28 cellular contexts compared by ENCODE assay signal in the genomic region with DNA sequence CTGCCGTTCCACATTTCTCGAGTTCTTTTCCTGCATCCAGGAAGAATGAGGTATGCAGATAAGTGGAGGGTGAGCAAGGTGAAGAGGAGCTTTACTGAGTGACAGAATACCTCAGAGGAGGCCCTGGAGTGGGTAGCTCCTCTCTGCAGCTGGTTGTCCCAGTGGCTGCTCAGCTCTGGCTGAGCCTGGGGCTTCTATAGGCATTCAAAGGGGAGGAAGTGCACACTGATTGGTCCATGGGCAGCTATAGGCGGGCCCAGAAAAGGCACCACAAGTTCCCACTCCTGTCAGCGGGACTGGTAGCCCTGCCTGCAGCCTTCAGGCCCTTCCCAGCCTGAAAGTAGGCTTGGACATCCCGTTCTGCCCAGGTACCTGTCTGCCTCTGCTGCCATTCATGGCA.
A peak's percentile ranks its signal among the peaks of the same experiment; 100 is the strongest.
DNase-seq lines count a peak whose midpoint lies in the region; ATAC-seq, FAIRE-seq and TF ChIP-seq lines count a peak whose summit lies in the region.
"Had no signal": no experiment of that assay in that cellular context is flagged by ENCODE, and none has a peak within 500 bp of the region (broad histone marks: within the 10 kb centered on the region; RNA-seq: fewer than 3 reads in every experiment).

No MANE protein-coding gene starts in this region.

- intact Hi-C loops in HepG2 (cut with micrococcal nuclease; ENCODE audit: unreplicated experiment) (no loop called here), right lobe of liver (cut with DNase I) (no loop called here), upper lobe of right lung (cut with DNase I) (no loop called here)

- no peaks in the 10 kb centered on the region for H3K27me3 ChIP-seq in HepG2 (ENCODE audit: control insufficient read depth in 1 of 2, insufficient read depth in 2 of 2, low read length in 2 of 2)
- H3K27me3 ChIP-seq in right lobe of liver: no peaks in the 10 kb centered on the region
- peaks cover 18% of the 10 kb centered on the region for H3K27me3 ChIP-seq in RWPE2 (ENCODE audit: insufficient read depth, poor library complexity, severe bottlenecking)
- H3K27me3 ChIP-seq in upper lobe of right lung: no peaks in the 10 kb centered on the region

- TF ChIP-seq CTCF in HepG2 (CRISPR knock-in tag; IDR thresholded peaks at IDR 0.05): no peak
- no peak for TF ChIP-seq CTCF in right lobe of liver (IDR thresholded peaks at IDR 0.05)
- TF ChIP-seq CTCF in RWPE2 (IDR thresholded peaks at IDR 0.05; ENCODE audit: poor library complexity, severe bottlenecking): no peak
- TF ChIP-seq CTCF in upper lobe of right lung (IDR thresholded peaks at IDR 0.05): no peak

- no peak overlapping the region for H3K4me3 ChIP-seq in HepG2 (replicated peaks in 1 of 3; ENCODE audit: insufficient read depth in 1 of 3, low read depth in 2 of 3, low read length in 3 of 3)
- H3K4me3 ChIP-seq in right lobe of liver: no peak overlapping the region
- H3K4me3 ChIP-seq in RWPE2 (ENCODE audit: severe bottlenecking): no peak overlapping the region
- H3K4me3 ChIP-seq in upper lobe of right lung: no peak overlapping the region
- H3K4me3 ChIP-seq: GM23248, HAP-1, K562, SJSA1 had no signal

- in situ Hi-C loops in HepG2 (cut with HindIII; ENCODE audit: extremely low pct_ligation_motif_present, low pct_unique_long_range_greater_than_20kb): no loop called here
- in situ Hi-C loops in ACHN (cut with HindIII; ENCODE audit: low pct_ligation_motif_present, low pct_unique_long_range_greater_than_20kb, low sequenced_read_pairs): no loop called here

- H3K79me2 ChIP-seq in HepG2 (ENCODE audit: insufficient read depth, low read length): no peaks in the 10 kb centered on the region

- CTCF ChIA-PET in HepG2 (lab: Yijun Ruan, JAX; ENCODE audit: low intra/inter-chr PET ratio, low total read pairs): no interaction called here

- POLR2A ChIA-PET in HepG2 (lab: Yijun Ruan, JAX): no interaction called here

- DNase-seq in HepG2 (ENCODE audit: low spot score): no peak
- DNase-seq in right lobe of liver: no peak
- DNase-seq in RWPE2 (ENCODE audit: low spot score): peak; percentile 34
- no peak for DNase-seq in upper lobe of right lung
- DNase-seq in NCI-H146 (lab: John Stamatoyannopoulos, UW): no peak
- no peak for DNase-seq in ACHN
- no peak for DNase-seq in HUDEP-2 (lab: John Stamatoyannopoulos, UW; ENCODE audit: unreplicated experiment in 76 of 76)
- DNase-seq: 8988T; AML-193; C1 segment of cervical spinal cord; CD8-positive, alpha-beta T cell; DMS153; GDM1; GM23248; MM.1S; NCI-H1092 treated with DMSO at 0.1 percent for 48 hours; NCI-H1436 treated with DMSO at 0.1 percent for 48 hours; NCI-H2029; NCI-H2227 treated with DMSO at 0.1 percent for 48 hours; NCI-H510A treated with DMSO at 0.1 percent for 48 hours; NCI-H748 treated with DMSO at 0.1 percent for 48 hours; NK-92 treated with Interleukin-12 subunit alpha and Interleukin-12 subunit beta, amount 100 ng/mL, for 24 hours had no signal

- TF ChIP-seq POLR2A in HepG2 (IDR thresholded peaks at IDR 0.05; ENCODE audit: insufficient read depth in 1 of 2, low read depth in 2 of 2, low read length in 2 of 2) (no peak), right lobe of liver (IDR thresholded peaks at IDR 0.05) (no peak)

- H3K9ac ChIP-seq in HepG2 (ENCODE audit: insufficient read depth, low read depth, low read length): no peak overlapping the region
- H3K9ac ChIP-seq: GM23248 had no signal

- ATAC-seq in HepG2 (peak; percentile 31; the same call in 2 of the 3 replicates), right lobe of liver (no peak), HG02885 (IDR thresholded peaks at IDR 0.05; ENCODE audit: poor library complexity, unreplicated experiment) (peak; percentile 47), RWPE2 (ENCODE audit: low read depth) (peak; percentile 31; the same call in 2 of the 3 replicates), upper lobe of right lung (peak; percentile 23)
- ATAC-seq: CD8-positive, alpha-beta T cell; K562; Panc1; Right ventricle myocardium inferior had no signal

- TF ChIP-seq EP300 in HepG2 (IDR thresholded peaks at IDR 0.05; ENCODE audit: low read depth in 2 of 2, low read length in 2 of 2): no peak
- no peak for TF ChIP-seq EP300 in HepG2 (CRISPR knock-in tag; IDR thresholded peaks at IDR 0.05; ENCODE audit: borderline replicate concordance)

- H3K4me1 ChIP-seq in HepG2 (ENCODE audit: insufficient read depth, low read length): no peaks in the 10 kb centered on the region
- no peaks in the 10 kb centered on the region for H3K4me1 ChIP-seq in right lobe of liver
- H3K4me1 ChIP-seq in RWPE2 (ENCODE audit: insufficient read depth, poor library complexity, severe bottlenecking): no peaks in the 10 kb centered on the region
- H3K4me1 ChIP-seq in upper lobe of right lung: no peaks in the 10 kb centered on the region
- H3K4me1 ChIP-seq: HAP-1 had no signal

- H3K4me2 ChIP-seq in HepG2 (ENCODE audit: low read depth, low read length): no peak overlapping the region

- H3K9me3 ChIP-seq in HepG2 (ENCODE audit: low read length) (0 out of 2 replicates have a peak, but pooled peaks cover 10% of the 10 kb centered on the region), right lobe of liver (no peaks in the 10 kb centered on the region), RWPE2 (ENCODE audit: severe bottlenecking) (no peaks in the 10 kb centered on the region), upper lobe of right lung (no peaks in the 10 kb centered on the region)
- H3K9me3 ChIP-seq: SJSA1 had no signal

- no peaks in the 10 kb centered on the region for H4K20me1 ChIP-seq in HepG2 (ENCODE audit: insufficient read depth, low read length)

- WGBS in HepG2 (ENCODE audit: low lambda C conversion rate): 45% methylated on average over 3 of the region's 5 CpGs
- no CpG with 5 or more reads among the region's 5 CpGs for WGBS in right lobe of liver (ENCODE audit: insufficient coverage, low coverage, low lambda C conversion rate, missing lambda C conversion rate)

- no peak for FAIRE-seq in HepG2 (lab: Jason Lieb, UNC)
- FAIRE-seq: K562 had no signal

- 0 out of 5 replicates have a peak, but pooled peaks cover 0 to 3% of the 10 kb centered on the region in 2 experiments for H3K36me3 ChIP-seq in HepG2 (replicated peaks in 1 of 2; ENCODE audit: control insufficient read depth in 1 of 2, insufficient read depth in 2 of 2, low read length in 2 of 2)
- H3K36me3 ChIP-seq in right lobe of liver: no peaks in the 10 kb centered on the region
- H3K36me3 ChIP-seq in RWPE2 (ENCODE audit: low read depth): no peaks in the 10 kb centered on the region
- H3K36me3 ChIP-seq in upper lobe of right lung: no peaks in the 10 kb centered on the region
- H3K36me3 ChIP-seq: HAP-1, SJSA1 had no signal

- no peak for TF ChIP-seq RAD21 in HepG2 (CRISPR knock-in tag; IDR thresholded peaks at IDR 0.05)

- H2AFZ ChIP-seq in HepG2 (ENCODE audit: low read length): no peak overlapping the region
- H2AFZ ChIP-seq: GM23248 had no signal

- no peak overlapping the region for H3K27ac ChIP-seq in HepG2 (ENCODE audit: extremely low read length, insufficient read depth, low read length)
- no peak overlapping the region for H3K27ac ChIP-seq in right lobe of liver
- no peak overlapping the region for H3K27ac ChIP-seq in RWPE2 (ENCODE audit: poor library complexity, severe bottlenecking)
- no peak overlapping the region for H3K27ac ChIP-seq in upper lobe of right lung
- H3K27ac ChIP-seq: GM23248, SJSA1 had no signal

- no TSS peak for BruUV-seq in HepG2 (replicated peaks; lab: Mats Ljungman, UMichigan)

TF ChIP-seq in HepG2, 621 proteins besides CTCF, POLR2A, EP300 and RAD21:
- TF ChIP-seq ZSCAN31 (CRISPR knock-in tag; IDR thresholded peaks at IDR 0.05; ENCODE audit: low read depth) (no peak), KAT8 (CRISPR knock-in tag; IDR thresholded peaks at IDR 0.05) (no peak), ZNF598 (CRISPR knock-in tag; IDR thresholded peaks at IDR 0.05; ENCODE audit: borderline replicate concordance) (no peak), ZNF333 (CRISPR knock-in tag; IDR thresholded peaks at IDR 0.05; ENCODE audit: borderline replicate concordance) (no peak)

Comparison
In these comparisons a context has a peak if more than half of its experiments do, and no peak if none do; other contexts are left out.
1. ATAC-seq: peak in HepG2 (single experiment), HG02885 (single experiment), RWPE2 (single experiment) and upper lobe of right lung (single experiment); none in right lobe of liver (0 of 4).